10 cellular contexts compared by ENCODE assay signal in genomic region chr1:19744335-19744743, GRCh38. TPM values are rescaled to one million over a fixed set of nuclear protein-coding genes. Genes with fewer than 3 reads are reported as not detected.
"Had no signal": no experiment of that assay in that cellular context is flagged by ENCODE, and none has a peak within 500 bp of the region (broad histone marks: within the 10 kb centered on the region; RNA-seq: fewer than 3 reads in every experiment).

No MANE protein-coding gene starts in this region.

- ATAC-seq: stimulated activated memory B cell treated with anti-CD40 and anti-IgM and Interleukin-4, amounts not matched to agents 10 μg/mL and 1 μg/mL and 100 μg/mL, for 72 hours had no signal

- DNase-seq: activated CD4-positive, CD25-positive, alpha-beta regulatory T cell treated with anti-CD3 and anti-CD28 coated beads, Interleukin-2, amount 50 U/mL, for 72 hours; activated naive CD4-positive, alpha-beta T cell treated with Interleukin-2 at 50 U/mL for 16 hours; activated T-cell treated with anti-CD3 and anti-CD28 coated beads for 4 hours; esophagus squamous epithelium had no signal

- FAIRE-seq: astrocyte, bronchial epithelial cell had no signal

- H3K4me1 ChIP-seq: esophagus squamous epithelium, tibial nerve, vagina had no signal

- H3K9me3 ChIP-seq: esophagus squamous epithelium, tibial nerve, vagina had no signal

- H3K27ac ChIP-seq: esophagus squamous epithelium, tibial nerve, vagina had no signal

- H3K27me3 ChIP-seq: esophagus squamous epithelium, tibial nerve, vagina had no signal

- H3K4me3 ChIP-seq: esophagus squamous epithelium, tibial nerve, vagina had no signal

RNA-seq across cellular contexts. Expression of gene TMCO4, which starts 55.4 kb away (rescaled TPM):
- polyA plus RNA-seq: neural cell had no signal
